ENCODE assay signal across 1 cellular context in genomic region chr4:159106636-159107035, GRCh38.
TF ChIP-seq lines count a peak whose summit lies in the region.

No MANE protein-coding gene starts in this region.

TF ChIP-seq in HEK293, 187 proteins besides CTCF, POLR2A, EP300 and RAD21 (continued from another document and continues in another):
- TF ChIP-seq ZBTB11 (tag by site-specific recombination; conservative IDR thresholded peaks at IDR 0.05; ENCODE audit: low read depth) (no peak), ZNF19 (tag by site-specific recombination; IDR thresholded peaks at IDR 0.05; ENCODE audit: low read depth) (no peak), ZNF23 (tag by site-specific recombination; IDR thresholded peaks at IDR 0.05; ENCODE audit: borderline replicate concordance) (no peak), ZBTB8A (tag by site-specific recombination; IDR thresholded peaks at IDR 0.05) (no peak), ZNF837 (tag by site-specific recombination; IDR thresholded peaks at IDR 0.05) (no peak), ZNF112 (tag by site-specific recombination; IDR thresholded peaks at IDR 0.05) (no peak), ZNF623 (tag by site-specific recombination; IDR thresholded peaks at IDR 0.05) (no peak), ZNF629 (tag by site-specific recombination; IDR thresholded peaks at IDR 0.05) (peak; percentile 85), ZBTB21 (tag by site-specific recombination; IDR thresholded peaks at IDR 0.05) (no peak), MZF1 (tag by site-specific recombination; IDR thresholded peaks at IDR 0.05; ENCODE audit: borderline replicate concordance) (no peak), ZNF488 (tag by site-specific recombination; IDR thresholded peaks at IDR 0.05) (no peak), ZNF221 (tag by site-specific recombination; IDR thresholded peaks at IDR 0.05; ENCODE audit: borderline replicate concordance) (no peak), ZNF394 (tag by site-specific recombination; IDR thresholded peaks at IDR 0.05; ENCODE audit: borderline replicate concordance) (peak; percentile 49; the same call in 1 of the 2 replicates), ELK4 (IDR thresholded peaks at IDR 0.05; ENCODE audit: borderline replicate concordance, low read depth, low read length) (no peak), KLF9 (tag by site-specific recombination; IDR thresholded peaks at IDR 0.05; ENCODE audit: low read depth) (no peak), TSHZ1 (tag by site-specific recombination; IDR thresholded peaks at IDR 0.05; ENCODE audit: borderline replicate concordance) (no peak), SP7 (tag by site-specific recombination; IDR thresholded peaks at IDR 0.05) (peak; percentile 33; the same call in 1 of the 2 replicates), GFI1B (tag by site-specific recombination; IDR thresholded peaks at IDR 0.05) (no peak), ZNF366 (tag by site-specific recombination; conservative IDR thresholded peaks at IDR 0.05) (peak; percentile 53), ZNF639 (tag by site-specific recombination; IDR thresholded peaks at IDR 0.05) (no peak), ZNF645 (tag by site-specific recombination; IDR thresholded peaks at IDR 0.05) (no peak), KLF1 (tag by site-specific recombination; IDR thresholded peaks at IDR 0.05) (no peak), ZNF10 (tag by site-specific recombination; IDR thresholded peaks at IDR 0.05) (no peak), MYNN (tag by site-specific recombination; IDR thresholded peaks at IDR 0.05; ENCODE audit: borderline replicate concordance) (no peak), TCF7L2 (IDR thresholded peaks at IDR 0.05; ENCODE audit: borderline replicate concordance, low read depth, low read length) (no peak), KLF10 (tag by site-specific recombination; IDR thresholded peaks at IDR 0.05) (no peak), SP2 (tag by site-specific recombination; IDR thresholded peaks at IDR 0.05) (0 out of 2 replicates have a peak, but pooled peaks have one; percentile 12), SALL2 (tag by site-specific recombination; IDR thresholded peaks at IDR 0.05; ENCODE audit: borderline replicate concordance) (no peak), IKZF3 (tag by site-specific recombination; IDR thresholded peaks at IDR 0.05) (peak; percentile 59; the same call in 1 of the 2 replicates), PRDM6 (tag by site-specific recombination; IDR thresholded peaks at IDR 0.05) (peak; percentile 5; the same call in 1 of the 2 replicates), ZNF354C (tag by site-specific recombination; IDR thresholded peaks at IDR 0.05; ENCODE audit: borderline replicate concordance, low read depth) (no peak), KLF17 (tag by site-specific recombination; IDR thresholded peaks at IDR 0.05) (no peak), FEZF1 (tag by site-specific recombination; IDR thresholded peaks at IDR 0.05) (peak; percentile 44; the same call in 1 of the 2 replicates), ZNF768 (tag by site-specific recombination; IDR thresholded peaks at IDR 0.05) (no peak), ZNF426 (tag by site-specific recombination; IDR thresholded peaks at IDR 0.05) (no peak), ZNF433 (tag by site-specific recombination; IDR thresholded peaks at IDR 0.05; ENCODE audit: low read depth) (no peak), PRDM10 (tag by site-specific recombination; IDR thresholded peaks at IDR 0.05) (0 out of 2 replicates have a peak, but pooled peaks have one; percentile 21), ZNF362 (tag by site-specific recombination; IDR thresholded peaks at IDR 0.05) (no peak), ZNF660 (tag by site-specific recombination; IDR thresholded peaks at IDR 0.05) (0 out of 2 replicates have a peak, but pooled peaks have one; percentile 18), ZNF48 (tag by site-specific recombination; IDR thresholded peaks at IDR 0.05) (no peak), ZNF16 (tag by site-specific recombination; IDR thresholded peaks at IDR 0.05; ENCODE audit: low read depth) (no peak), ZNF600 (tag by site-specific recombination; IDR thresholded peaks at IDR 0.05) (no peak), OVOL3 (tag by site-specific recombination; IDR thresholded peaks at IDR 0.05) (no peak)
